Comparison of ENCODE assay signal across 24 cellular contexts in genomic region chr2:85502720-85503119, GRCh38. TPM values are rescaled to one million over a fixed set of nuclear protein-coding genes. Genes with fewer than 3 reads are reported as not detected.
DNase-seq lines count a peak whose midpoint lies in the region; ATAC-seq, FAIRE-seq and TF ChIP-seq lines count a peak whose summit lies in the region.
"Had no signal": no experiment of that assay in that cellular context is flagged by ENCODE, and none has a peak within 500 bp of the region (broad histone marks: within the 10 kb centered on the region; RNA-seq: fewer than 3 reads in every experiment).

No MANE protein-coding gene starts in this region.

- DNase-seq in left ventricle myocardium inferior (no peak), heart right ventricle (no peak), body of pancreas (no peak), HepG2 (ENCODE audit: low spot score) (no peak), vagina (ENCODE audit: extremely low spot score in 2 of 2) (no peak), GM23338 (ENCODE audit: low spot score) (no peak), NCI-H345 treated with DMSO at 0.1 percent for 48 hours (lab: John Stamatoyannopoulos, UW; ENCODE audit: unreplicated experiment) (no peak), anterior cingulate cortex (lab: John Stamatoyannopoulos, UW) (no peak)
- DNase-seq: activated CD8-positive, alpha-beta T cell treated with anti-CD3 and anti-CD28 coated beads, Interleukin-2, amount 10 ng/mL, durations not matched to agents 7 days and 5 days; activated effector memory CD4-positive, alpha-beta T cell treated with anti-CD3 and anti-CD28 coated beads, Interleukin-2, amount 50 U/mL, for 16 hours; activated naive CD8-positive, alpha-beta T cell treated with anti-CD3 and anti-CD28 coated beads for 36 hours; CD4-positive, alpha-beta memory T cell; cerebellar nuclear complex; kidney glomerular epithelial cell; NCI-H1092 treated with DMSO at 0.1 percent for 48 hours; NCI-H187 treated with DMSO at 0.1 percent for 48 hours; NCI-H2227 treated with DMSO at 0.1 percent for 48 hours; sigmoid colon; SK-N-SH; stimulated activated naive CD8-positive, alpha-beta T cell treated with anti-CD3 and anti-CD28 coated beads, Interleukin-15, Interleukin-2, amounts not matched to agents 100 U/mL and 50 U/mL, for 24 hours had no signal

- TF ChIP-seq POLR2A in body of pancreas (IDR thresholded peaks at IDR 0.05): no peak
- TF ChIP-seq POLR2A in HepG2 (IDR thresholded peaks at IDR 0.05; ENCODE audit: insufficient read depth in 1 of 2, low read depth in 2 of 2, low read length in 2 of 2): no peak
- TF ChIP-seq POLR2A in vagina (IDR thresholded peaks at IDR 0.05): no peak

- H3F3A ChIP-seq in GM23338 (replicated peaks; ENCODE audit: low read depth): no peaks in the 10 kb centered on the region

- no peak overlapping the region for H3K9ac ChIP-seq in HepG2 (ENCODE audit: insufficient read depth, low read depth, low read length)
- H3K9ac ChIP-seq: SK-N-SH had no signal

- H3K4me1 Mint-ChIP-seq in GM23338: peaks cover 5% of the 10 kb centered on the region
- H3K4me1 Mint-ChIP-seq: activated naive CD8-positive, alpha-beta T cell treated with anti-CD3 and anti-CD28 coated beads for 36 hours; CD4-positive, alpha-beta memory T cell had no signal

- no peaks in the 10 kb centered on the region for H3K27me3 ChIP-seq in left ventricle myocardium inferior (ENCODE audit: low read depth)
- H3K27me3 ChIP-seq in heart right ventricle: no peaks in the 10 kb centered on the region
- no peaks in the 10 kb centered on the region for H3K27me3 ChIP-seq in body of pancreas
- H3K27me3 ChIP-seq in HepG2 (ENCODE audit: control insufficient read depth in 1 of 2, insufficient read depth in 2 of 2, low read length in 2 of 2): 0 out of 5 replicates have a peak, but pooled peaks cover 0 to 5% of the 10 kb centered on the region in 2 experiments
- H3K27me3 ChIP-seq in vagina: no peaks in the 10 kb centered on the region
- no peaks in the 10 kb centered on the region for H3K27me3 ChIP-seq in GM23338 (ENCODE audit: insufficient read depth)
- H3K27me3 ChIP-seq: sigmoid colon, tibial artery had no signal

- H3K36me3 ChIP-seq in left ventricle myocardium inferior (no peaks in the 10 kb centered on the region), heart right ventricle (no peaks in the 10 kb centered on the region), body of pancreas (replicated peaks in 1 of 2; ENCODE audit: insufficient read depth in 1 of 2, low read depth in 2 of 2) (no peaks in the 10 kb centered on the region), HepG2 (replicated peaks in 1 of 2; ENCODE audit: control insufficient read depth in 1 of 2, insufficient read depth in 2 of 2, low read length in 2 of 2) (no peaks in the 10 kb centered on the region), vagina (no peaks in the 10 kb centered on the region), GM23338 (ENCODE audit: insufficient read depth) (no peaks in the 10 kb centered on the region)
- H3K36me3 ChIP-seq: prostate gland, sigmoid colon, tibial artery had no signal

- no peak for FAIRE-seq in HepG2 (lab: Jason Lieb, UNC)
- FAIRE-seq: A204.1, GM12892 had no signal

- H3K9me3 ChIP-seq in left ventricle myocardium inferior (replicated peaks) (no peaks in the 10 kb centered on the region), heart right ventricle (no peaks in the 10 kb centered on the region), body of pancreas (no peaks in the 10 kb centered on the region), HepG2 (ENCODE audit: low read length) (no peaks in the 10 kb centered on the region), vagina (no peaks in the 10 kb centered on the region)
- H3K9me3 ChIP-seq: prostate gland, sigmoid colon, SK-N-SH, tibial artery had no signal

- peaks cover 7% of the 10 kb centered on the region for H3K27me3 Mint-ChIP-seq in GM23338 (ENCODE audit: insufficient read depth, low read depth, poor library complexity)
- H3K27me3 Mint-ChIP-seq: activated naive CD8-positive, alpha-beta T cell treated with anti-CD3 and anti-CD28 coated beads for 36 hours had no signal

- H3K4me3 ChIP-seq in left ventricle myocardium inferior: no peak overlapping the region
- no peak overlapping the region for H3K4me3 ChIP-seq in heart right ventricle
- no peak overlapping the region for H3K4me3 ChIP-seq in body of pancreas
- H3K4me3 ChIP-seq in HepG2 (replicated peaks in 1 of 3; ENCODE audit: insufficient read depth in 1 of 3, low read depth in 2 of 3, low read length in 3 of 3): no peak overlapping the region
- no peak overlapping the region for H3K4me3 ChIP-seq in vagina
- H3K4me3 ChIP-seq in GM23338: no peak overlapping the region
- H3K4me3 ChIP-seq: prostate gland, sigmoid colon, tibial artery had no signal

- CTCF ChIA-PET in HepG2 (lab: Yijun Ruan, JAX; ENCODE audit: low intra/inter-chr PET ratio, low total read pairs): no interaction called here

- TF ChIP-seq RAD21 in HepG2 (CRISPR knock-in tag; IDR thresholded peaks at IDR 0.05): no peak

- TF ChIP-seq EP300 in HepG2 (IDR thresholded peaks at IDR 0.05; ENCODE audit: low read depth in 2 of 2, low read length in 2 of 2) (no peak), HepG2 (CRISPR knock-in tag; IDR thresholded peaks at IDR 0.05; ENCODE audit: borderline replicate concordance) (no peak)

- WGBS in heart right ventricle, 2 donors: 67 to 72% methylated on average over 3 of the region's 3 CpGs
- WGBS in body of pancreas, 2 donors: 71 to 74% methylated on average over 3 of the region's 3 CpGs
- 41% methylated on average over 3 of the region's 3 CpGs for WGBS in HepG2 (ENCODE audit: low lambda C conversion rate)

- H3K79me2 ChIP-seq in HepG2 (ENCODE audit: insufficient read depth, low read length) (no peaks in the 10 kb centered on the region), GM23338 (replicated peaks; ENCODE audit: insufficient read depth) (no peaks in the 10 kb centered on the region)

- H3K27ac ChIP-seq in left ventricle myocardium inferior (replicated peaks) (peak overlapping the region; percentile 77), heart right ventricle (peak overlapping the region in 4 of 10 donors; percentile 30 to 64 (median 46)), body of pancreas (no peak overlapping the region), HepG2 (ENCODE audit: extremely low read length, insufficient read depth, low read length) (no peak overlapping the region), vagina (peak overlapping the region; percentile 80), GM23338 (ENCODE audit: low read depth) (no peak overlapping the region)
- H3K27ac ChIP-seq: prostate gland, tibial artery had no signal

- H3K4me3 Mint-ChIP-seq in GM23338: no peak overlapping the region
- H3K4me3 Mint-ChIP-seq: activated CD8-positive, alpha-beta T cell treated with anti-CD3 and anti-CD28 coated beads, Interleukin-2, amount 10 ng/mL, durations not matched to agents 7 days and 5 days; activated naive CD8-positive, alpha-beta T cell treated with anti-CD3 and anti-CD28 coated beads for 36 hours; CD4-positive, alpha-beta memory T cell had no signal

- intact Hi-C loops in left ventricle myocardium inferior (cut with micrococcal nuclease) (no loop called here), heart right ventricle (cut with DNase I) (loop anchor here in 4 of 10 donors (5.0 kb wide), 3 partner anchors 35 to 70 kb away; partner anchors contain the start of gene MAT2A (in 2 of the 4)), body of pancreas (cut with DNase I) (no loop called here), HepG2 (cut with micrococcal nuclease; ENCODE audit: unreplicated experiment) (loop anchor here (1.0 to 5.0 kb wide), 3 partner anchors 35 to 81 kb away; partner anchors contain the start of gene MAT2A), vagina (cut with DNase I) (no loop called here)

- H3K4me1 ChIP-seq in left ventricle myocardium inferior (peaks cover 78% of the 10 kb centered on the region), heart right ventricle (peaks cover 0 to 84% (median 48%) of the 10 kb centered on the region in 9 donors), body of pancreas (peaks cover 20% of the 10 kb centered on the region), HepG2 (ENCODE audit: insufficient read depth, low read length) (peaks cover 68% of the 10 kb centered on the region), vagina (peaks cover 59% of the 10 kb centered on the region), GM23338 (ENCODE audit: insufficient read depth) (peaks cover 6% of the 10 kb centered on the region)
- H3K4me1 ChIP-seq: prostate gland had no signal

- H3K9me2 ChIP-seq in GM23338 (ENCODE audit: insufficient read depth): no peaks in the 10 kb centered on the region
- H3K9me2 ChIP-seq: SK-N-SH had no signal

- H3K36me3 Mint-ChIP-seq in GM23338 (ENCODE audit: low read depth): no peaks in the 10 kb centered on the region
- H3K36me3 Mint-ChIP-seq: activated naive CD8-positive, alpha-beta T cell treated with anti-CD3 and anti-CD28 coated beads for 36 hours; CD4-positive, alpha-beta memory T cell had no signal

- H4K20me1 ChIP-seq in HepG2 (ENCODE audit: insufficient read depth, low read length): no peaks in the 10 kb centered on the region
- 0 out of 2 replicates have a peak, but pooled peaks cover 2% of the 10 kb centered on the region for H4K20me1 ChIP-seq in GM23338 (replicated peaks; ENCODE audit: insufficient read depth)

- BruUV-seq in HepG2 (replicated peaks; lab: Mats Ljungman, UMichigan): no TSS peak

- POLR2A ChIA-PET in HepG2 (lab: Yijun Ruan, JAX): no interaction called here

- no peak for TF ChIP-seq CTCF in left ventricle myocardium inferior (IDR thresholded peaks at IDR 0.05; ENCODE audit: borderline replicate concordance)
- TF ChIP-seq CTCF in heart right ventricle (IDR thresholded peaks at IDR 0.05): no peak
- no peak for TF ChIP-seq CTCF in body of pancreas (IDR thresholded peaks at IDR 0.05)
- TF ChIP-seq CTCF in HepG2 (CRISPR knock-in tag; IDR thresholded peaks at IDR 0.05): no peak
- no peak for TF ChIP-seq CTCF in vagina (IDR thresholded peaks at IDR 0.05)
- no peak for TF ChIP-seq CTCF in GM23338 (conservative IDR thresholded peaks at IDR 0.05; ENCODE audit: low read depth in 2 of 2)

- no peak for ATAC-seq in heart right ventricle
- peak; percentile 7 for ATAC-seq in body of pancreas
- peak; percentile 20 for ATAC-seq in HepG2
- no peak for ATAC-seq in GM23338
- ATAC-seq: activated CD8-positive, alpha-beta T cell treated with anti-CD3 and anti-CD28 coated beads, Interleukin-2, amount 10 ng/mL, durations not matched to agents 7 days and 5 days; stimulated activated naive CD8-positive, alpha-beta T cell treated with anti-CD3 and anti-CD28 coated beads, Interleukin-15, Interleukin-2, amounts not matched to agents 100 U/mL and 50 U/mL, for 24 hours had no signal

- no peak overlapping the region for H3K27ac Mint-ChIP-seq in GM23338
- H3K27ac Mint-ChIP-seq: activated CD8-positive, alpha-beta T cell treated with anti-CD3 and anti-CD28 coated beads, Interleukin-2, amount 10 ng/mL, durations not matched to agents 7 days and 5 days; activated naive CD8-positive, alpha-beta T cell treated with anti-CD3 and anti-CD28 coated beads for 36 hours; CD4-positive, alpha-beta memory T cell had no signal

- in situ Hi-C loops in HepG2 (cut with HindIII; ENCODE audit: extremely low pct_ligation_motif_present, low pct_unique_long_range_greater_than_20kb): no loop called here

- no peaks in the 10 kb centered on the region; the same call in 2 of the 3 replicates for H3K9me3 Mint-ChIP-seq in GM23338
- H3K9me3 Mint-ChIP-seq: activated naive CD8-positive, alpha-beta T cell treated with anti-CD3 and anti-CD28 coated beads for 36 hours; CD4-positive, alpha-beta memory T cell had no signal

- H2AFZ ChIP-seq in HepG2 (ENCODE audit: low read length) (no peak overlapping the region), GM23338 (no peak overlapping the region)

- H3K4me2 ChIP-seq in HepG2 (ENCODE audit: low read depth, low read length) (0 out of 2 replicates have a peak overlapping the region, but pooled peaks have one; percentile 51), GM23338 (no peak overlapping the region)

RNA-seq across cellular contexts. Expression of gene MAT2A, which starts 36.2 kb away (rescaled TPM):
- 145 TPM for total RNA-seq in left ventricle myocardium inferior
- 100 to 1,000 TPM in 8 of 10 donors, 10 to 100 TPM in 2; 94.5 to 460 (median 129) TPM for total RNA-seq in heart right ventricle
- polyA plus RNA-seq in heart right ventricle: 10 to 100 TPM; 81.7 to 93.4 TPM
- total RNA-seq in body of pancreas: 100 to 1,000 TPM; 388 to 576 TPM
- 55.8 and 155 TPM in 2 replicates for total RNA-seq in HepG2 (2016; rRNA removed; fragmentation: Illumina TruSeq; extraction: Trizol)
- total RNA-seq in HepG2 (2016; cell fraction: cytosol; rRNA removed; fragmentation: Illumina TruSeq; extraction: Trizol; ENCODE audit: low read depth): 17.0 and 17.4 TPM in 2 replicates
- 56.1 and 159 TPM in 2 replicates for total RNA-seq in HepG2 (2016; cell fraction: insoluble cytoplasmic fraction; rRNA removed; fragmentation: Illumina TruSeq; extraction: Trizol)
- total RNA-seq in HepG2 (2016; cell fraction: membrane; rRNA removed; fragmentation: Illumina TruSeq; extraction: Trizol): 24.5 and 25.4 TPM in 2 replicates
- total RNA-seq in HepG2 (2016; cell fraction: nucleus; rRNA removed; fragmentation: Illumina TruSeq; extraction: Trizol): 512 and 527 TPM in 2 replicates
- 331 and 367 TPM in 2 replicates for polyA plus RNA-seq in HepG2 (2011; rRNA removed)
- 57.6 and 71.2 TPM in 2 replicates for polyA plus RNA-seq in HepG2 (2011; cell fraction: cytosol; rRNA removed)
- polyA plus RNA-seq in HepG2 (2011; cell fraction: nucleus; rRNA removed): 1,062 and 1,322 TPM in 2 replicates
- 226 and 241 TPM in 2 replicates for polyA plus RNA-seq in HepG2 (2012)
- 3.7 and 4.3 TPM in 2 replicates for polyA plus RNA-seq in HepG2 (2016; cell fraction: cytosol; fragmentation: Illumina TruSeq; extraction: Trizol; ENCODE audit: low read depth)
- polyA plus RNA-seq in HepG2 (2016; cell fraction: insoluble cytoplasmic fraction; fragmentation: Illumina TruSeq; extraction: Trizol; ENCODE audit: low read depth): 67.1 and 68.7 TPM in 2 replicates
- 13.5 TPM in 2 replicates for polyA plus RNA-seq in HepG2 (2016; cell fraction: membrane; fragmentation: Illumina TruSeq; extraction: Trizol; ENCODE audit: low read depth)
- polyA plus RNA-seq in HepG2 (2016; cell fraction: nucleus; fragmentation: Illumina TruSeq; extraction: Trizol; ENCODE audit: insufficient read depth, low read depth): 1,060 and 1,066 TPM in 2 replicates
- 260 and 404 TPM in 2 replicates for polyA minus RNA-seq in HepG2 (2011; rRNA and poly(A)+ RNA removed; ENCODE audit: low replicate concordance)
- polyA minus RNA-seq in HepG2 (2011; cell fraction: cytosol; rRNA and poly(A)+ RNA removed): 43.2 and 67.4 TPM in 2 replicates
- polyA minus RNA-seq in HepG2 (2011; cell fraction: nucleus; rRNA and poly(A)+ RNA removed): 961 and 1,136 TPM in 2 replicates
- total RNA-seq in vagina: 177 TPM
- total RNA-seq in GM23338 (2014; rRNA removed; shearing (Covaris generic)): 206 and 232 TPM in 2 replicates
- polyA plus RNA-seq in GM23338 (2016; fragmentation: Nextera tagmentation; extraction: Ambion mirVana): 74.4 and 105 TPM in 2 replicates

RNA-seq across cellular contexts. Expression of gene GGCX, which starts 58.6 kb away (rescaled TPM):
- total RNA-seq in left ventricle myocardium inferior (25.5 TPM), heart right ventricle (10 to 100 TPM; 18.2 to 31.1 (median 21.6) TPM), body of pancreas (10 to 100 TPM; 35.5 to 48.1 TPM), HepG2 (2016; rRNA removed; fragmentation: Illumina TruSeq; extraction: Trizol) (51.3 and 103 TPM in 2 replicates), vagina (18.2 TPM)
- polyA plus RNA-seq in heart right ventricle (10 to 100 TPM; 14.0 to 24.5 TPM), HepG2 (2011; rRNA removed) (72.5 and 74.9 TPM in 2 replicates), GM23338 (2016; fragmentation: Nextera tagmentation; extraction: Ambion mirVana) (14.4 and 15.3 TPM in 2 replicates)
- total RNA-seq in HepG2 (2016; cell fraction: cytosol; rRNA removed; fragmentation: Illumina TruSeq; extraction: Trizol; ENCODE audit: low read depth): 17.1 and 22.7 TPM in 2 replicates
- 48.3 and 106 TPM in 2 replicates for total RNA-seq in HepG2 (2016; cell fraction: insoluble cytoplasmic fraction; rRNA removed; fragmentation: Illumina TruSeq; extraction: Trizol)
- total RNA-seq in HepG2 (2016; cell fraction: membrane; rRNA removed; fragmentation: Illumina TruSeq; extraction: Trizol): 29.4 and 31.6 TPM in 2 replicates
- 105 and 118 TPM in 2 replicates for total RNA-seq in HepG2 (2016; cell fraction: nucleus; rRNA removed; fragmentation: Illumina TruSeq; extraction: Trizol)
- 69.2 and 77.6 TPM in 2 replicates for polyA plus RNA-seq in HepG2 (2011; cell fraction: cytosol; rRNA removed)
- 125 and 131 TPM in 2 replicates for polyA plus RNA-seq in HepG2 (2011; cell fraction: nucleus; rRNA removed)
- polyA plus RNA-seq in HepG2 (2012): 61.2 and 76.7 TPM in 2 replicates
- 13.3 and 16.7 TPM in 2 replicates for polyA plus RNA-seq in HepG2 (2016; cell fraction: cytosol; fragmentation: Illumina TruSeq; extraction: Trizol; ENCODE audit: low read depth)
- 30.8 and 40.7 TPM in 2 replicates for polyA plus RNA-seq in HepG2 (2016; cell fraction: insoluble cytoplasmic fraction; fragmentation: Illumina TruSeq; extraction: Trizol; ENCODE audit: low read depth)
- polyA plus RNA-seq in HepG2 (2016; cell fraction: membrane; fragmentation: Illumina TruSeq; extraction: Trizol; ENCODE audit: low read depth): 17.3 and 20.9 TPM in 2 replicates
- polyA plus RNA-seq in HepG2 (2016; cell fraction: nucleus; fragmentation: Illumina TruSeq; extraction: Trizol; ENCODE audit: insufficient read depth, low read depth): 107 and 111 TPM in 2 replicates
- 104 and 294 TPM in 2 replicates for polyA minus RNA-seq in HepG2 (2011; rRNA and poly(A)+ RNA removed; ENCODE audit: low replicate concordance)
- polyA minus RNA-seq in HepG2 (2011; cell fraction: cytosol; rRNA and poly(A)+ RNA removed): 49.5 and 52.3 TPM in 2 replicates
- polyA minus RNA-seq in HepG2 (2011; cell fraction: nucleus; rRNA and poly(A)+ RNA removed): 129 and 159 TPM in 2 replicates
- 30.8 and 36.2 TPM in 2 replicates for total RNA-seq in GM23338 (2014; rRNA removed; shearing (Covaris generic))

Comparison
In these comparisons a context has a peak if more than half of its experiments do, and no peak if none do; other contexts are left out.
1. H3K27ac ChIP-seq: peak in left ventricle myocardium inferior (single experiment) and vagina (single experiment); none in body of pancreas (0 of 4), HepG2 (single experiment) and GM23338 (single experiment).
2. ATAC-seq: peak in body of pancreas (single experiment) and HepG2 (single experiment); none in heart right ventricle (0 of 8) and GM23338 (single experiment).